Comparison of ENCODE assay signal across 13 cellular contexts in genomic region chr9:126439402-126439765, GRCh38.
A peak's percentile ranks its signal among the peaks of the same experiment; 100 is the strongest.
DNase-seq lines count a peak whose midpoint lies in the region; ATAC-seq, FAIRE-seq and TF ChIP-seq lines count a peak whose summit lies in the region.
"Had no signal": no experiment of that assay in that cellular context is flagged by ENCODE, and none has a peak within 500 bp of the region (broad histone marks: within the 10 kb centered on the region; RNA-seq: fewer than 3 reads in every experiment).

No MANE protein-coding gene starts in this region.

- no peak for TF ChIP-seq CTCF in retinal pigment epithelial cell (conservative IDR thresholded peaks at IDR 0.05; ENCODE audit: low read depth, low read length)

- FAIRE-seq in RCC 7860 (lab: Jason Lieb, UNC) = no peak
- FAIRE-seq: kidney had no signal

- DNase-seq in GM04504 (ENCODE audit: low read depth) (peak; percentile 28), RCC 7860 (ENCODE audit: low spot score) (peak; percentile 35), dedifferentiated amniotic fluid mesenchymal stem cell (ENCODE audit: extremely low spot score) (peak; percentile 52), retinal pigment epithelial cell (ENCODE audit: low read depth) (peak; percentile 26)
- no peak for DNase-seq in stimulated activated CD4-positive, alpha-beta T cell treated with anti-CD3 and anti-CD28 coated beads, Interleukin-12 subunit alpha, Interleukin-12 subunit beta, amount 100 ng/mL, for 4 hours
- DNase-seq: activated naive CD4-positive, alpha-beta T cell treated with anti-CD3 and anti-CD28 coated beads, Interleukin-2, amount 50 U/mL, for 16 hours; DMS79; kidney; occipital lobe; SHP77; transverse colon had no signal

- ATAC-seq in GM18858 (IDR thresholded peaks at IDR 0.05; ENCODE audit: unreplicated experiment) (no peak), HG03442 (IDR thresholded peaks at IDR 0.05; ENCODE audit: unreplicated experiment) (no peak)

- H3K4me3 ChIP-seq in retinal pigment epithelial cell (ENCODE audit: low read length) = no peak overlapping the region
- H3K4me3 ChIP-seq: transverse colon had no signal
